25 cellular contexts compared by ENCODE assay signal in the genomic region with DNA sequence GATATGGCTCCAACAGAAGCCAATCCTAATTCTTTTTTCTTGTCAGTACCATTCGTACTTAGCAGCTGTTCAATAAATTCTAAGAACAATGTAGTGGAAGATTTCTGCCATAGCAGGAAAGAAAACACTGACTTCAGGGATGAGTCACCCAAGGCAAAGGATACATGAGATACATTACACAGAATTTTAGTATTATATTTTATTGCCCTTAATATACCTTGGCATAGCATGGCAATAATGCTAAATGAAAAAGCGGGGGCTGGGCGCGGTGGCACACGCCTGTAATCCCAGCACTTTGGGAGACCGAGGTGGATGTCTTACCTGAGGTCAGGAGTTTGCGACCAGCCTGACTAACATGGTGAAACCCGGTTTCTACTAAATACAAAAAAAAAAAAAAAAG.
A peak's percentile ranks its signal among the peaks of the same experiment; 100 is the strongest.
DNase-seq lines count a peak whose midpoint lies in the region; ATAC-seq, FAIRE-seq and TF ChIP-seq lines count a peak whose summit lies in the region.
"Had no signal": no experiment of that assay in that cellular context is flagged by ENCODE, and none has a peak within 500 bp of the region (broad histone marks: within the 10 kb centered on the region; RNA-seq: fewer than 3 reads in every experiment).

No MANE protein-coding gene starts in this region.

- no peak overlapping the region for H2AFZ ChIP-seq in mammary epithelial cell (ENCODE audit: low read depth, low read length)

- H3K9ac ChIP-seq in mammary epithelial cell (ENCODE audit: insufficient read depth, low read length): no peak overlapping the region

- 86% methylated on average over 8 of the region's 8 CpGs for WGBS in mammary epithelial cell (ENCODE audit: low coverage, missing lambda C conversion rate)

- H3K27me3 ChIP-seq in bronchial epithelial cell (ENCODE audit: control insufficient read depth, insufficient read depth, low read length) (peaks cover 2% of the 10 kb centered on the region), mammary epithelial cell (ENCODE audit: insufficient read depth, low read length) (no peaks in the 10 kb centered on the region)

- CTCF ChIA-PET in mammary epithelial cell (lab: Charles Lee; ENCODE audit: low non-redundant PET): no interaction called here

- peaks cover 12% of the 10 kb centered on the region for H3K4me1 ChIP-seq in mammary epithelial cell (ENCODE audit: insufficient read depth, low read length)
- H3K4me1 ChIP-seq: A549 had no signal

- DNase-seq in LHCN-M2 (ENCODE audit: low read depth) (peak; percentile 69), bronchial epithelial cell (ENCODE audit: low read depth) (peak; percentile 18), foreskin fibroblast (peak; percentile 21 to 43), SHP77 treated with DMSO at 0.1 percent for 48 hours (lab: John Stamatoyannopoulos, UW) (no peak), mammary epithelial cell (no peak)
- DNase-seq: AML-193; C1 segment of cervical spinal cord; CD4-positive, alpha-beta memory T cell; COR-L47; DMS79; EL; GF-D8; Karpas-422; MV-4-11; NCI-H1105; NCI-H1436 treated with DMSO at 0.1 percent for 48 hours; NCI-H187 treated with DMSO at 0.1 percent for 48 hours; NCI-H524 treated with DMSO at 0.1 percent for 48 hours; NCI-H774 had no signal

- intact Hi-C loops in mammary epithelial cell (cut with micrococcal nuclease): no loop called here

- dilution Hi-C loops in mammary epithelial cell (cut with HindIII; ENCODE audit: low sequenced_read_pairs): no loop called here

- TF ChIP-seq CTCF in bronchial epithelial cell (IDR thresholded peaks at IDR 0.05; ENCODE audit: insufficient read depth, low read length, severe bottlenecking) (no peak), foreskin fibroblast (IDR thresholded peaks at IDR 0.05; ENCODE audit: low read depth, low read length) (no peak), mammary epithelial cell (conservative IDR thresholded peaks at IDR 0.05 in 1 of 2, IDR thresholded peaks at IDR 0.05 in 1 of 2; ENCODE audit: extremely low read depth in 1 of 2, insufficient read depth in 1 of 2, low read depth in 1 of 2, low read length in 2 of 2) (no peak)

- no peak for FAIRE-seq in bronchial epithelial cell (lab: Jason Lieb, UNC)
- FAIRE-seq: A549, GM12891, HepG2 had no signal

- H3K36me3 ChIP-seq in bronchial epithelial cell (ENCODE audit: control insufficient read depth, insufficient read depth, low read length) (no peaks in the 10 kb centered on the region), mammary epithelial cell (ENCODE audit: insufficient read depth, low read length) (no peaks in the 10 kb centered on the region)

- H3K27ac ChIP-seq in mammary epithelial cell (ENCODE audit: insufficient read depth, low read depth, low read length): no peak overlapping the region
- H3K27ac ChIP-seq: A549 had no signal

- in situ Hi-C loops in mammary epithelial cell (cut with MboI; ENCODE audit: low sequenced_read_pairs in 2 of 2): no loop called here

- ATAC-seq in HG02588 (IDR thresholded peaks at IDR 0.05; ENCODE audit: unreplicated experiment) (no peak), HG02973 (IDR thresholded peaks at IDR 0.05; ENCODE audit: unreplicated experiment) (no peak)
- ATAC-seq: A549, HepG2, Right ventricle myocardium inferior had no signal

- BruUV-seq in mammary epithelial cell (replicated peaks; lab: Mats Ljungman, UMichigan): no TSS peak

- H3K4me3 ChIP-seq in bronchial epithelial cell (ENCODE audit: low read depth, low read length): no peak overlapping the region
- no peak overlapping the region for H3K4me3 ChIP-seq in foreskin fibroblast (ENCODE audit: low read depth in 1 of 2, low read length in 2 of 2)
- no peak overlapping the region for H3K4me3 ChIP-seq in mammary epithelial cell (replicated peaks in 1 of 3; ENCODE audit: insufficient read depth in 1 of 3, low read depth in 2 of 3, low read length in 3 of 3)
- H3K4me3 ChIP-seq: A549 had no signal

- H3K79me2 ChIP-seq in mammary epithelial cell (ENCODE audit: insufficient read depth, low read length): no peaks in the 10 kb centered on the region

- no peaks in the 10 kb centered on the region for H3K9me3 ChIP-seq in mammary epithelial cell (replicated peaks; ENCODE audit: insufficient read depth, low read length)
- H3K9me3 ChIP-seq: A549 had no signal

- H4K20me1 ChIP-seq in mammary epithelial cell (ENCODE audit: insufficient read depth, low read length): no peaks in the 10 kb centered on the region

- H3K4me2 ChIP-seq in mammary epithelial cell (ENCODE audit: insufficient read depth, low read depth, low read length): no peak overlapping the region
- H3K4me2 ChIP-seq: A549 had no signal

Comparison
In these comparisons a context has a peak if more than half of its experiments do, and no peak if none do; other contexts are left out.
1. DNase-seq: peak in LHCN-M2 (single experiment), bronchial epithelial cell (single experiment) and foreskin fibroblast (2 of 2); none in SHP77 treated with DMSO at 0.1 percent for 48 hours (single experiment) and mammary epithelial cell (single experiment).